ENCODE assay signal across 8 cellular contexts in the genomic region with DNA sequence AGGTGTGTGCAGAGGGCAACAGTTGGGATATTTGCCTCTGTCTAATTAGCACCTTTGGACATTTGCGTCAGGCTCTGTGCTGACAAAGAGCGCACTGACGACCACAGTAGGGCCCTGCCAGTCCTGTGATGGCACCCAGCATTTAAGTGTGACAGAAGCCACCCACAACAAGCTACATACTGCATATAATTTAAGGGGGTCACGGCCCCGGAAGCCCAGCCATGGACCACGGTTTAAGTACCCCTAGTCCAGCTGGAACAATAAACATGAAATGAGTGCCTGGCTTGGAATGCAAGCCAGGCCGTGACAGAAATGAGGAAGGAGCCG.
A peak's percentile ranks its signal among the peaks of the same experiment; 100 is the strongest.
DNase-seq lines count a peak whose midpoint lies in the region; ATAC-seq and TF ChIP-seq lines count a peak whose summit lies in the region.

No MANE protein-coding gene starts in this region.

- DNase-seq in foreskin fibroblast (no peak), retinal pigment epithelial cell (ENCODE audit: low read depth) (no peak), medulla oblongata (ENCODE audit: extremely low spot score) (no peak), GM10266 (ENCODE audit: extremely low spot score) (no peak), NCI-H510A treated with DMSO at 0.1 percent for 48 hours (lab: John Stamatoyannopoulos, UW) (no peak)

- peak overlapping the region; percentile 90 for H3K27ac ChIP-seq in VCaP

- no peak for TF ChIP-seq POLR2A in GM18505 (IDR thresholded peaks at IDR 0.05; ENCODE audit: borderline replicate concordance, extremely low read depth, insufficient read depth, insufficient read length)

- ATAC-seq in GM18505 (IDR thresholded peaks at IDR 0.05; ENCODE audit: unreplicated experiment): peak; percentile 6
- ATAC-seq in HG02870 (IDR thresholded peaks at IDR 0.05; ENCODE audit: unreplicated experiment): peak; percentile 2

- TF ChIP-seq CTCF in VCaP (conservative IDR thresholded peaks at IDR 0.05): no peak
- no peak for TF ChIP-seq CTCF in foreskin fibroblast (IDR thresholded peaks at IDR 0.05; ENCODE audit: low read depth, low read length)
- no peak for TF ChIP-seq CTCF in retinal pigment epithelial cell (conservative IDR thresholded peaks at IDR 0.05; ENCODE audit: low read depth, low read length)
- TF ChIP-seq CTCF in GM10266 (IDR thresholded peaks at IDR 0.05; ENCODE audit: control insufficient read depth, insufficient read depth, low read depth, missing control alignments): no peak

- H3K4me3 ChIP-seq in foreskin fibroblast (ENCODE audit: low read depth in 1 of 2, low read length in 2 of 2) (peak overlapping the region; percentile 82 to 99), retinal pigment epithelial cell (ENCODE audit: low read length) (peak overlapping the region; percentile 89)
